ENCODE assay signal across 8 cellular contexts in the genomic region with DNA sequence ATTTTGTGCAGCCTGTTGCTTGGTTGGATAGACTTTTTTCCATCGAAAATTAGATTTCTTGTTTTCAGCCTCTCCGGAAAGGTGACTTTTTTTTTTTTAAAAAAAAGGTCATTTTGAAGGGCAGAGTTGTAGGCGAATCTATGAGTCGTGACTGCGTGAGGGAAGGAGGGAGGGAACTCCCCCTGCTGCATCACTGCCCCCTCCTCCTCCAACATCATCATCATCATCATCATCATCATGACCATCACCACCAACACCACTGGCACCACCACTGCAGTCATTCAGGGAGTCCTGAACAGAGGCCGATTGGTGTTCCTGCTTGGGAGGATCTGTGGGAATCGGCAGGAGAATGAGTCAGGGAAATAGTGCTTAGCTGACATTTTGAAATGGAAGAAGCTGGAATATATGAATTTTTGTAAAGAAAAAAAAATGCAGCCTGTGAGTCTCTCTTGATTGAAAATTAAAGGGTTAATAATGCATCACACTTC. TPM values are rescaled to one million over a fixed set of nuclear protein-coding genes. Genes with fewer than 3 reads are reported as not detected.
A peak's percentile ranks its signal among the peaks of the same experiment; 100 is the strongest.
DNase-seq lines count a peak whose midpoint lies in the region; ATAC-seq and TF ChIP-seq lines count a peak whose summit lies in the region.

No MANE protein-coding gene starts in this region.

- no peak for TF ChIP-seq CTCF in AG10803 (conservative IDR thresholded peaks at IDR 0.05; ENCODE audit: low read length)

- peak overlapping the region; percentile 88 to 94 for H3K4me3 Mint-ChIP-seq in stimulated activated naive CD8-positive, alpha-beta T cell treated with anti-CD3 and anti-CD28 coated beads, Interleukin-15, amount 100 ng/mL, for 72 hours

- no peaks in the 10 kb centered on the region for H3K9me3 Mint-ChIP-seq in stimulated activated naive CD8-positive, alpha-beta T cell treated with anti-CD3 and anti-CD28 coated beads, Interleukin-15, amount 100 ng/mL, for 72 hours

- H3K4me3 ChIP-seq in AG10803 (ENCODE audit: low read length) = peak overlapping the region; percentile 80

- H3K27me3 Mint-ChIP-seq in stimulated activated naive CD8-positive, alpha-beta T cell treated with anti-CD3 and anti-CD28 coated beads, Interleukin-15, amount 100 ng/mL, for 72 hours = peaks cover 20% of the 10 kb centered on the region

- intact Hi-C loops in posterior vena cava (cut with DNase I) = no loop called here

- ATAC-seq in stimulated activated naive CD8-positive, alpha-beta T cell treated with anti-CD3 and anti-CD28 coated beads, Interleukin-15, amount 100 ng/mL, for 72 hours = no peak
- no peak for ATAC-seq in GM18867 (IDR thresholded peaks at IDR 0.05; ENCODE audit: unreplicated experiment)

- H3K4me1 Mint-ChIP-seq in stimulated activated naive CD8-positive, alpha-beta T cell treated with anti-CD3 and anti-CD28 coated beads, Interleukin-15, amount 100 ng/mL, for 72 hours = peaks cover 60% of the 10 kb centered on the region

- DNase-seq in AG10803 (ENCODE audit: low read depth) (peak; percentile 23), HT-29 (ENCODE audit: low spot score) (peak; percentile 42), astrocyte of the hippocampus (ENCODE audit: low read depth, low spot score) (peak; percentile 48), kidney tubule cell (ENCODE audit: low spot score) (peak; percentile 80), posterior vena cava (ENCODE audit: low spot score) (no peak), NCI-H510A (lab: John Stamatoyannopoulos, UW) (no peak)
- DNase-seq in stimulated activated naive CD8-positive, alpha-beta T cell treated with anti-CD3 and anti-CD28 coated beads, Interleukin-15, amount 100 ng/mL, for 72 hours = peak in 1 of 2 donors; percentile 21

- no peak overlapping the region for H3K27ac Mint-ChIP-seq in stimulated activated naive CD8-positive, alpha-beta T cell treated with anti-CD3 and anti-CD28 coated beads, Interleukin-15, amount 100 ng/mL, for 72 hours

RNA-seq across cellular contexts. Expression of a gene that starts 1.2 kb away (rescaled TPM):
- 83.5 and 86.4 TPM in 2 replicates for total RNA-seq in HT-29 (2014; rRNA removed; shearing (Covaris generic))
- total RNA-seq in posterior vena cava = 10 to 100 TPM; 17.2 to 20.8 TPM

Comparison
In these comparisons a context has a peak if more than half of its experiments do, and no peak if none do; other contexts are left out.
1. DNase-seq: peak in AG10803 (single experiment), HT-29 (single experiment), astrocyte of the hippocampus (single experiment) and kidney tubule cell (single experiment); none in posterior vena cava (single experiment) and NCI-H510A (single experiment).